1 cellular context compared by ENCODE assay signal in the genomic region with DNA sequence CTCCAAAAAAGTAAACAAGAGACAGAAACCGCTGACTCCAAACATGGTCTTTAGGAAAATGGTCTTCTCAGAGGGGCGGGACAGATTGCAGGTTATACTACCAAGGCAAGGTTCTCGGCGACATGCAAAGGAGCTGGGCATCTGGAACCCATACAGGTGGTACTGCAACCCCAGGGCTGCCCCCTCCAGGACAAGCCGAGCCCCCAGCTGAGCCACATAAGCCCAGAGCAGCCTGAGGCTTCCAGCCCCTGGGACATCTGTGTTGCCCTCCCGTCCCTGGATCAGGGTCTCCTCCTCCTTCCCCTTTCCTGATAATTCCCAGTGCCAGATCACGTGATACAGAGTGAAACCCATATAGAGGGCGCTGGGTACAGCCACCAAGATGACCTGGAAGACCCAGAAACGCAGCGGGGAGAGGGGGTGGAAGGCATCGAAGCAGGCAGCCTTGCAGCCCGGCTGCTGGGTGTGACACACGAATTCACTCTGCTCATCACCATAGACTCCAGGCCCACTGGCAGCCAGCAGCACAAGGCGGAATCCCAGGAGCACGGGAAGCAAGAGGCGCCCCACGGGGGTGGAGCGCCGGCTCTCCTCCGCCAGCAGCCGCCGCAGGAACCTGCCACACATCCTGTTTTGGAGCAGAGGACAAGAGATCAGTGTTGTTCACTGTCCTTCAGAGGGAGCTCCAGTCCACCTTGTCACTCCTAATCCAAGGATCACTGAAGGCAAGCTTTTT.
TF ChIP-seq lines count a peak whose summit lies in the region.

A gene with protein sequence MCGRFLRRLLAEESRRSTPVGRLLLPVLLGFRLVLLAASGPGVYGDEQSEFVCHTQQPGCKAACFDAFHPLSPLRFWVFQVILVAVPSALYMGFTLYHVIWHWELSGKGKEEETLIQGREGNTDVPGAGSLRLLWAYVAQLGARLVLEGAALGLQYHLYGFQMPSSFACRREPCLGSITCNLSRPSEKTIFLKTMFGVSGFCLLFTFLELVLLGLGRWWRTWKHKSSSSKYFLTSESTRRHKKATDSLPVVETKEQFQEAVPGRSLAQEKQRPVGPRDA (minus strand): TSS at position 627 of the 736 bp plus-strand sequence. CDS start 0 bp downstream, at position 627.

TF ChIP-seq in HepG2, 621 proteins besides CTCF, POLR2A, EP300 and RAD21 (continued from another document and continues in another):
- TF ChIP-seq, protein P1, sequence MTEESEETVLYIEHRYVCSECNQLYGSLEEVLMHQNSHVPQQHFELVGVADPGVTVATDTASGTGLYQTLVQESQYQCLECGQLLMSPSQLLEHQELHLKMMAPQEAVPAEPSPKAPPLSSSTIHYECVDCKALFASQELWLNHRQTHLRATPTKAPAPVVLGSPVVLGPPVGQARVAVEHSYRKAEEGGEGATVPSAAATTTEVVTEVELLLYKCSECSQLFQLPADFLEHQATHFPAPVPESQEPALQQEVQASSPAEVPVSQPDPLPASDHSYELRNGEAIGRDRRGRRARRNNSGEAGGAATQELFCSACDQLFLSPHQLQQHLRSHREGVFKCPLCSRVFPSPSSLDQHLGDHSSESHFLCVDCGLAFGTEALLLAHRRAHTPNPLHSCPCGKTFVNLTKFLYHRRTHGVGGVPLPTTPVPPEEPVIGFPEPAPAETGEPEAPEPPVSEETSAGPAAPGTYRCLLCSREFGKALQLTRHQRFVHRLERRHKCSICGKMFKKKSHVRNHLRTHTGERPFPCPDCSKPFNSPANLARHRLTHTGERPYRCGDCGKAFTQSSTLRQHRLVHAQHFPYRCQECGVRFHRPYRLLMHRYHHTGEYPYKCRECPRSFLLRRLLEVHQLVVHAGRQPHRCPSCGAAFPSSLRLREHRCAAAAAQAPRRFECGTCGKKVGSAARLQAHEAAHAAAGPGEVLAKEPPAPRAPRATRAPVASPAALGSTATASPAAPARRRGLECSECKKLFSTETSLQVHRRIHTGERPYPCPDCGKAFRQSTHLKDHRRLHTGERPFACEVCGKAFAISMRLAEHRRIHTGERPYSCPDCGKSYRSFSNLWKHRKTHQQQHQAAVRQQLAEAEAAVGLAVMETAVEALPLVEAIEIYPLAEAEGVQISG (CRISPR knock-in tag; IDR thresholded peaks at IDR 0.05), result peak; percentile 69
- TF ChIP-seq ZNF619 (CRISPR knock-in tag; IDR thresholded peaks at IDR 0.05) (no peak), ZNF251 (CRISPR knock-in tag; IDR thresholded peaks at IDR 0.05) (no peak), ZNF296 (CRISPR knock-in tag; conservative IDR thresholded peaks at IDR 0.05) (no peak), NR2F2 (IDR thresholded peaks at IDR 0.05; ENCODE audit: borderline replicate concordance, low read depth) (no peak), ZNF44 (CRISPR knock-in tag; IDR thresholded peaks at IDR 0.05) (no peak), PLRG1 (conservative IDR thresholded peaks at IDR 0.05) (no peak), BORCS8-MEF2B (CRISPR knock-in tag; IDR thresholded peaks at IDR 0.05) (0 out of 2 replicates have a peak, but pooled peaks have one; percentile 34), ZNF737 (CRISPR knock-in tag; IDR thresholded peaks at IDR 0.05; ENCODE audit: borderline replicate concordance) (no peak), ADNP (CRISPR knock-in tag; IDR thresholded peaks at IDR 0.05) (no peak), GABPA (IDR thresholded peaks at IDR 0.05; ENCODE audit: low read depth, low read length) (no peak), GABPA (CRISPR knock-in tag; IDR thresholded peaks at IDR 0.05; ENCODE audit: low read depth) (peak; percentile 48), ZFP36L2 (CRISPR knock-in tag; IDR thresholded peaks at IDR 0.05) (no peak), FOXA1 (IDR thresholded peaks at IDR 0.05) (no peak), FOXA1 (CRISPR knock-in tag; IDR thresholded peaks at IDR 0.05) (no peak), ZNF782 (CRISPR knock-in tag; IDR thresholded peaks at IDR 0.05; ENCODE audit: borderline replicate concordance) (no peak), ZBTB20 (CRISPR knock-in tag; IDR thresholded peaks at IDR 0.05; ENCODE audit: borderline replicate concordance, low read depth) (no peak), ZNF572 (CRISPR knock-in tag; IDR thresholded peaks at IDR 0.05) (0 out of 2 replicates have a peak, but pooled peaks have one; percentile 15), RBM39 (IDR thresholded peaks at IDR 0.05; ENCODE audit: low read depth, low read length, poor library complexity, severe bottlenecking) (no peak), ZNF747 (CRISPR knock-in tag; IDR thresholded peaks at IDR 0.05; ENCODE audit: borderline replicate concordance) (no peak), ZNF839 (CRISPR knock-in tag; IDR thresholded peaks at IDR 0.05; ENCODE audit: borderline replicate concordance) (peak; percentile 25; the same call in 1 of the 2 replicates), SRSF9 (IDR thresholded peaks at IDR 0.05; ENCODE audit: borderline replicate concordance, insufficient read depth, low read depth, low read length, poor library complexity, severe bottlenecking) (no peak)
- TF ChIP-seq, protein P2, sequence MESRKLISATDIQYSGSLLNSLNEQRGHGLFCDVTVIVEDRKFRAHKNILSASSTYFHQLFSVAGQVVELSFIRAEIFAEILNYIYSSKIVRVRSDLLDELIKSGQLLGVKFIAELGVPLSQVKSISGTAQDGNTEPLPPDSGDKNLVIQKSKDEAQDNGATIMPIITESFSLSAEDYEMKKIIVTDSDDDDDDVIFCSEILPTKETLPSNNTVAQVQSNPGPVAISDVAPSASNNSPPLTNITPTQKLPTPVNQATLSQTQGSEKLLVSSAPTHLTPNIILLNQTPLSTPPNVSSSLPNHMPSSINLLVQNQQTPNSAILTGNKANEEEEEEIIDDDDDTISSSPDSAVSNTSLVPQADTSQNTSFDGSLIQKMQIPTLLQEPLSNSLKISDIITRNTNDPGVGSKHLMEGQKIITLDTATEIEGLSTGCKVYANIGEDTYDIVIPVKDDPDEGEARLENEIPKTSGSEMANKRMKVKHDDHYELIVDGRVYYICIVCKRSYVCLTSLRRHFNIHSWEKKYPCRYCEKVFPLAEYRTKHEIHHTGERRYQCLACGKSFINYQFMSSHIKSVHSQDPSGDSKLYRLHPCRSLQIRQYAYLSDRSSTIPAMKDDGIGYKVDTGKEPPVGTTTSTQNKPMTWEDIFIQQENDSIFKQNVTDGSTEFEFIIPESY (CRISPR knock-in tag; IDR thresholded peaks at IDR 0.05), result no peak
- TF ChIP-seq, protein P3, sequence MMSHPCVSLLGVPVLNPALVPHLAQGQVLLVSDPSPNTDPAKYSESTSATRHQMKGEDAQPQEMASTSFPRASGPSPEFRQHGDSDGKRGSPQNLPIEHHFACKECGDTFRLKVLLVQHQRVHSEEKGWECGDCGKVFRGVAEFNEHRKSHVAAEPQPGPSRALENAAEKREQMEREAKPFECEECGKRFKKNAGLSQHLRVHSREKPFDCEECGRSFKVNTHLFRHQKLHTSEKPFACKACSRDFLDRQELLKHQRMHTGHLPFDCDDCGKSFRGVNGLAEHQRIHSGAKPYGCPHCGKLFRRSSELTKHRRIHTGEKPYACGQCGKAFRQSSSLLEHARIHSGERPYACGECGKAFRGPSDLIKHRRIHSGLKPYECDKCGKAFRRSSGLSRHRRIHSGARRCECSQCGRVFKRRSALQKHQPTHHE (CRISPR knock-in tag; IDR thresholded peaks at IDR 0.05; ENCODE audit: borderline replicate concordance), result no peak
- TF ChIP-seq, protein P4, sequence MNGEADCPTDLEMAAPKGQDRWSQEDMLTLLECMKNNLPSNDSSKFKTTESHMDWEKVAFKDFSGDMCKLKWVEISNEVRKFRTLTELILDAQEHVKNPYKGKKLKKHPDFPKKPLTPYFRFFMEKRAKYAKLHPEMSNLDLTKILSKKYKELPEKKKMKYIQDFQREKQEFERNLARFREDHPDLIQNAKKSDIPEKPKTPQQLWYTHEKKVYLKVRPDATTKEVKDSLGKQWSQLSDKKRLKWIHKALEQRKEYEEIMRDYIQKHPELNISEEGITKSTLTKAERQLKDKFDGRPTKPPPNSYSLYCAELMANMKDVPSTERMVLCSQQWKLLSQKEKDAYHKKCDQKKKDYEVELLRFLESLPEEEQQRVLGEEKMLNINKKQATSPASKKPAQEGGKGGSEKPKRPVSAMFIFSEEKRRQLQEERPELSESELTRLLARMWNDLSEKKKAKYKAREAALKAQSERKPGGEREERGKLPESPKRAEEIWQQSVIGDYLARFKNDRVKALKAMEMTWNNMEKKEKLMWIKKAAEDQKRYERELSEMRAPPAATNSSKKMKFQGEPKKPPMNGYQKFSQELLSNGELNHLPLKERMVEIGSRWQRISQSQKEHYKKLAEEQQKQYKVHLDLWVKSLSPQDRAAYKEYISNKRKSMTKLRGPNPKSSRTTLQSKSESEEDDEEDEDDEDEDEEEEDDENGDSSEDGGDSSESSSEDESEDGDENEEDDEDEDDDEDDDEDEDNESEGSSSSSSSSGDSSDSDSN (CRISPR knock-in tag; IDR thresholded peaks at IDR 0.05), result peak; percentile 70
- TF ChIP-seq, protein P5, sequence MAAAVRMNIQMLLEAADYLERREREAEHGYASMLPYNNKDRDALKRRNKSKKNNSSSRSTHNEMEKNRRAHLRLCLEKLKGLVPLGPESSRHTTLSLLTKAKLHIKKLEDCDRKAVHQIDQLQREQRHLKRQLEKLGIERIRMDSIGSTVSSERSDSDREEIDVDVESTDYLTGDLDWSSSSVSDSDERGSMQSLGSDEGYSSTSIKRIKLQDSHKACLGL (CRISPR knock-in tag; IDR thresholded peaks at IDR 0.05), result no peak
- TF ChIP-seq, protein P6, sequence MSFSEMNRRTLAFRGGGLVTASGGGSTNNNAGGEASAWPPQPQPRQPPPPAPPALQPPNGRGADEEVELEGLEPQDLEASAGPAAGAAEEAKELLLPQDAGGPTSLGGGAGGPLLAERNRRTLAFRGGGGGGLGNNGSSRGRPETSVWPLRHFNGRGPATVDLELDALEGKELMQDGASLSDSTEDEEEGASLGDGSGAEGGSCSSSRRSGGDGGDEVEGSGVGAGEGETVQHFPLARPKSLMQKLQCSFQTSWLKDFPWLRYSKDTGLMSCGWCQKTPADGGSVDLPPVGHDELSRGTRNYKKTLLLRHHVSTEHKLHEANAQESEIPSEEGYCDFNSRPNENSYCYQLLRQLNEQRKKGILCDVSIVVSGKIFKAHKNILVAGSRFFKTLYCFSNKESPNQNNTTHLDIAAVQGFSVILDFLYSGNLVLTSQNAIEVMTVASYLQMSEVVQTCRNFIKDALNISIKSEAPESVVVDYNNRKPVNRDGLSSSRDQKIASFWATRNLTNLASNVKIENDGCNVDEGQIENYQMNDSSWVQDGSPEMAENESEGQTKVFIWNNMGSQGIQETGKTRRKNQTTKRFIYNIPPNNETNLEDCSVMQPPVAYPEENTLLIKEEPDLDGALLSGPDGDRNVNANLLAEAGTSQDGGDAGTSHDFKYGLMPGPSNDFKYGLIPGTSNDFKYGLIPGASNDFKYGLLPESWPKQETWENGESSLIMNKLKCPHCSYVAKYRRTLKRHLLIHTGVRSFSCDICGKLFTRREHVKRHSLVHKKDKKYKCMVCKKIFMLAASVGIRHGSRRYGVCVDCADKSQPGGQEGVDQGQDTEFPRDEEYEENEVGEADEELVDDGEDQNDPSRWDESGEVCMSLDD (CRISPR knock-in tag; IDR thresholded peaks at IDR 0.05; ENCODE audit: borderline replicate concordance), result no peak
- TF ChIP-seq, protein P7, sequence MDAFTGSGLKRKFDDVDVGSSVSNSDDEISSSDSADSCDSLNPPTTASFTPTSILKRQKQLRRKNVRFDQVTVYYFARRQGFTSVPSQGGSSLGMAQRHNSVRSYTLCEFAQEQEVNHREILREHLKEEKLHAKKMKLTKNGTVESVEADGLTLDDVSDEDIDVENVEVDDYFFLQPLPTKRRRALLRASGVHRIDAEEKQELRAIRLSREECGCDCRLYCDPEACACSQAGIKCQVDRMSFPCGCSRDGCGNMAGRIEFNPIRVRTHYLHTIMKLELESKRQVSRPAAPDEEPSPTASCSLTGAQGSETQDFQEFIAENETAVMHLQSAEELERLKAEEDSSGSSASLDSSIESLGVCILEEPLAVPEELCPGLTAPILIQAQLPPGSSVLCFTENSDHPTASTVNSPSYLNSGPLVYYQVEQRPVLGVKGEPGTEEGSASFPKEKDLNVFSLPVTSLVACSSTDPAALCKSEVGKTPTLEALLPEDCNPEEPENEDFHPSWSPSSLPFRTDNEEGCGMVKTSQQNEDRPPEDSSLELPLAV (CRISPR knock-in tag; conservative IDR thresholded peaks at IDR 0.05; ENCODE audit: low read depth), result no peak
- TF ChIP-seq, protein P8, sequence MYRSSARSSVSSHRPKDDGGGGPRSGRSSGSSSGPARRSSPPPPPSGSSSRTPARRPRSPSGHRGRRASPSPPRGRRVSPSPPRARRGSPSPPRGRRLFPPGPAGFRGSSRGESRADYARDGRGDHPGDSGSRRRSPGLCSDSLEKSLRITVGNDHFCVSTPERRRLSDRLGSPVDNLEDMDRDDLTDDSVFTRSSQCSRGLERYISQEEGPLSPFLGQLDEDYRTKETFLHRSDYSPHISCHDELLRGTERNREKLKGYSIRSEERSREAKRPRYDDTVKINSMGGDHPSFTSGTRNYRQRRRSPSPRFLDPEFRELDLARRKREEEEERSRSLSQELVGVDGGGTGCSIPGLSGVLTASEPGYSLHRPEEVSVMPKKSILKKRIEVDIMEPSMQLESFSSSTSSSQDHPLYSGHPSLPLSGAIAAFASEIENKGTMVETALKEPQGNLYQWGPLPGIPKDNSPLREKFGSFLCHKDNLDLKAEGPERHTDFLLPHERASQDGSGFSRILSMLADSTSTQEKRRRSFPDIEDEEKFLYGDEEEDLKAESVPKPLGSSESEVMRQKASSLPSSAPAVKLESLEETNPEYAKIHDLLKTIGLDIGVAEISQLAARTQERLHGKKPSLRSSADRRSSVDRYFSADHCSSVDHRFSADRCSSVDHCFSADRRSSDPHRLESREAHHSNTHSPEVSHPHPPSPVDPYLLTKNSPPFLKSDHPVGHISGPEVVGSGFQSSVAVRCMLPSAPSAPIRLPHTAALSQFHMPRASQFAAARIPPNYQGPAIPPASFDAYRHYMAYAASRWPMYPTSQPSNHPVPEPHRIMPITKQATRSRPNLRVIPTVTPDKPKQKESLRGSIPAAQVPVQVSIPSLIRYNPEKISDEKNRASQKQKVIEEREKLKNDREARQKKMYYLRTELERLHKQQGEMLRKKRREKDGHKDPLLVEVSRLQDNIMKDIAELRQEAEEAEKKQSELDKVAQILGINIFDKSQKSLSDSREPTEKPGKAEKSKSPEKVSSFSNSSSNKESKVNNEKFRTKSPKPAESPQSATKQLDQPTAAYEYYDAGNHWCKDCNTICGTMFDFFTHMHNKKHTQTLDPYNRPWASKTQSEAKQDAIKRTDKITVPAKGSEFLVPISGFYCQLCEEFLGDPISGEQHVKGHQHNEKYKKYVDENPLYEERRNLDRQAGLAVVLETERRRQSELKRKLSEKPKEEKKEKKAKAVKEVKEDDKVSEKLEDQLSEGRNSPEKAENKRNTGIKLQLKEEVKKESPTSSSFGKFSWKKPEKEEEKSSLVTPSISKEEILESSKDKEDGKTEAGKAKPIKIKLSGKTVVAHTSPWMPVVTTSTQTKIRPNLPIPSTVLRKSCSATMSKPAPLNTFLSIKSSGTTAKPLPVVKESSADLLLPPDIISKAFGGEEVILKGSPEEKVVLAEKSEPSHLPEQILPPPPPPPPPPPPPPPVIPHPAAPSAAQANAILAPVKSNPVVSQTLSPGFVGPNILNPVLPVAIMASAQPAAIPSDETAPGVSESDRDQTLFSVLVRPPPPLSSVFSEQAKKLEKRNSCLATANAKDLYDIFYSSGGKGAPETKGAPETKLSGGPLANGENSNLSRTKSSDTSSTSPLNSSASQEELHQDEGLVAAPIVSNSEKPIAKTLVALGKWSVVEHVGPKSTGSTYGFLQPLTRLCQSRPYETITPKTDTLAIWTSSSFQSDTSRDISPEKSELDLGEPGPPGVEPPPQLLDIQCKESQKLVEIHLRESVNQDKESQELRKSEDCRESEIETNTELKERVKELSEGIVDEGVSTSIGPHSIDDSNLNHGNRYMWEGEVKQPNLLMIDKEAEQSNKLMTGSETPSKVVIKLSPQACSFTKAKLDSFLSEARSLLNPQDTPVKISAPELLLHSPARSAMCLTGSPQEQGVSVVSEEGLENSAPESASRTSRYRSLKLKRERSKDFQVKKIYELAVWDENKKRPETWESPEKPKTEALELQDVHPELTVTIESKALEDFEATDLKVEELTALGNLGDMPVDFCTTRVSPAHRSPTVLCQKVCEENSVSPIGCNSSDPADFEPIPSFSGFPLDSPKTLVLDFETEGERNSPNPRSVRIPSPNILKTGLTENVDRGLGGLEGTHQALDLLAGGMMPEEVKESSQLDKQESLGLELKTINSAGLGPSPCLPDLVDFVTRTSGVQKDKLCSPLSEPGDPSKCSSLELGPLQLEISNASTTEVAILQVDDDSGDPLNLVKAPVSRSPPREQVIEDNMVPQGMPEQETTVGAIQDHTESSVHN (CRISPR knock-in tag; IDR thresholded peaks at IDR 0.05), result no peak
